ENCODE assay signal across 33 cellular contexts in the genomic region with DNA sequence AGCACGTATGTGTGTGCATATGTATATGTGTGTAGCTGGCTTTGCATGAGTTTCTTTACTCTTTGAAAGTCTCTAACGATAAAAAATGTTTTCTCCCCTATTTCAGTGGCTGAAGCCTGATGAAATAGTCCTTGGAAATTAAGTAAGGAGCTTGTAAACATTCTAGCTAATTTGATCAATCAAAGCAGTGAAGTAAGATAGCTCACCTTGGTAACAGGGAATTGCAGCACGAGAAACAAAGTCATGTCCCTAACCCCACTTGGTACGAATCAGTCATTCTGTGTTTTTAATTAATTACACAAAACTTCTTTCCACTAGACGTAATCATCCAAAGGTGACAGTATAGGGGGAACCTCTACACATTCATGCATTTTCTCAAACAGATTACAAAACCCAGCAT. TPM values are rescaled to one million over a fixed set of nuclear protein-coding genes. Genes with fewer than 3 reads are reported as not detected.
"Had no signal": no experiment of that assay in that cellular context is flagged by ENCODE, and none has a peak within 500 bp of the region (broad histone marks: within the 10 kb centered on the region; RNA-seq: fewer than 3 reads in every experiment).

No MANE protein-coding gene starts in this region.

- FAIRE-seq: astrocyte, K562 had no signal

- H3K9me3 Mint-ChIP-seq: activated CD4-positive, alpha-beta memory T cell treated with anti-CD3 and anti-CD28 coated beads for 36 hours; activated CD4-positive, alpha-beta T cell treated with anti-CD3 and anti-CD28 coated beads, Interleukin-2, amount 10 ng/mL, durations not matched to agents 7 days and 5 days; activated naive CD8-positive, alpha-beta T cell treated with anti-CD3 and anti-CD28 coated beads, Interleukin-2, amount 50 U/mL, for 24 hours; activated T-cell treated with anti-CD3 and anti-CD28 coated beads, Interleukin-2, amount 50 U/mL, for 4 hours; T-cell had no signal

- H3K4me1 Mint-ChIP-seq: activated CD4-positive, alpha-beta T cell treated with anti-CD3 and anti-CD28 coated beads, Interleukin-2, amount 10 ng/mL, durations not matched to agents 7 days and 5 days; activated naive CD8-positive, alpha-beta T cell treated with anti-CD3 and anti-CD28 coated beads, Interleukin-2, amount 50 U/mL, for 24 hours; brain; T-cell had no signal

- DNase-seq: activated CD4-positive, alpha-beta memory T cell treated with anti-CD3 and anti-CD28 coated beads for 36 hours; activated CD4-positive, alpha-beta T cell treated with anti-CD3 and anti-CD28 coated beads, Interleukin-2, amount 10 ng/mL, durations not matched to agents 7 days and 5 days; activated CD4-positive, CD25-positive, alpha-beta regulatory T cell; activated CD8-positive, alpha-beta memory T cell treated with anti-CD3 and anti-CD28 coated beads for 24 hours; activated effector memory CD4-positive, alpha-beta T cell treated with anti-CD3 and anti-CD28 coated beads, Interleukin-2, amount 50 U/mL, for 16 hours; activated naive CD4-positive, alpha-beta T cell treated with Interleukin-2 at 50 U/mL for 16 hours; activated naive CD8-positive, alpha-beta T cell treated with anti-CD3 and anti-CD28 coated beads, Interleukin-2, amount 50 U/mL, for 24 hours; activated T-cell treated with anti-CD3 and anti-CD28 coated beads, Interleukin-2, amount 50 U/mL, for 4 hours; amniotic stem cell; Karpas-422; MM.1S; NCI-H1105; NCI-H146; NCI-H187 treated with DMSO at 0.1 percent for 48 hours; NCI-H2081 treated with DMSO at 0.1 percent for 48 hours; NCI-H2227 treated with DMSO at 0.1 percent for 48 hours; NCI-H446 treated with DMSO at 0.1 percent for 48 hours; NCI-H524 treated with DMSO at 0.1 percent for 48 hours; NCI-H774; NK-92 treated with Interleukin-12 subunit alpha and Interleukin-12 subunit beta, amount 100 ng/mL, for 24 hours; OCI-M1; RPMI8226; T-cell; T-helper 2 cell; T1000 had no signal

- H3K4me3 Mint-ChIP-seq: activated CD4-positive, alpha-beta memory T cell treated with anti-CD3 and anti-CD28 coated beads for 36 hours; activated CD4-positive, alpha-beta T cell treated with anti-CD3 and anti-CD28 coated beads, Interleukin-2, amount 10 ng/mL, durations not matched to agents 7 days and 5 days; activated naive CD8-positive, alpha-beta T cell treated with anti-CD3 and anti-CD28 coated beads, Interleukin-2, amount 50 U/mL, for 24 hours; activated T-cell treated with anti-CD3 and anti-CD28 coated beads, Interleukin-2, amount 50 U/mL, for 4 hours; brain; T-cell had no signal

- H3K27me3 Mint-ChIP-seq: activated CD4-positive, alpha-beta memory T cell treated with anti-CD3 and anti-CD28 coated beads for 36 hours; activated CD4-positive, alpha-beta T cell treated with anti-CD3 and anti-CD28 coated beads, Interleukin-2, amount 10 ng/mL, durations not matched to agents 7 days and 5 days; activated naive CD8-positive, alpha-beta T cell treated with anti-CD3 and anti-CD28 coated beads, Interleukin-2, amount 50 U/mL, for 24 hours; brain had no signal

- H3K36me3 Mint-ChIP-seq: activated CD4-positive, alpha-beta memory T cell treated with anti-CD3 and anti-CD28 coated beads for 36 hours; activated naive CD4-positive, alpha-beta T cell treated with anti-CD3 and anti-CD28 coated beads, Interleukin-2, amount 50 U/mL, for 72 hours; brain; T-cell had no signal

- H3K4me3 ChIP-seq: K562, SK-N-MC had no signal

- H3K27ac Mint-ChIP-seq: activated CD4-positive, alpha-beta memory T cell treated with anti-CD3 and anti-CD28 coated beads for 36 hours; activated CD4-positive, alpha-beta T cell treated with anti-CD3 and anti-CD28 coated beads, Interleukin-2, amount 10 ng/mL, durations not matched to agents 7 days and 5 days; activated naive CD4-positive, alpha-beta T cell treated with anti-CD3 and anti-CD28 coated beads, Interleukin-2, amount 50 U/mL, for 72 hours; activated naive CD8-positive, alpha-beta T cell treated with anti-CD3 and anti-CD28 coated beads, Interleukin-2, amount 50 U/mL, for 24 hours; brain; T-cell had no signal

- ATAC-seq: activated naive CD4-positive, alpha-beta T cell treated with anti-CD3 and anti-CD28 coated beads, Interleukin-2, amount 50 U/mL, for 72 hours; activated naive CD8-positive, alpha-beta T cell treated with anti-CD3 and anti-CD28 coated beads, Interleukin-2, amount 50 U/mL, for 24 hours; activated T-cell treated with anti-CD3 and anti-CD28 coated beads, Interleukin-2, amount 50 U/mL, for 4 hours; K562; Panc1; Right ventricle myocardium inferior; T-cell had no signal

- H3K27ac ChIP-seq: SK-N-MC, VCaP had no signal

RNA-seq across cellular contexts. Expression of gene GPR37, which starts 41.5 kb away (rescaled TPM):
- total RNA-seq: activated CD4-positive, alpha-beta T cell treated with anti-CD3 and anti-CD28 coated beads, Interleukin-2, amount 10 ng/mL, durations not matched to agents 7 days and 5 days; activated naive CD4-positive, alpha-beta T cell treated with anti-CD3 and anti-CD28 coated beads, Interleukin-2, amount 50 U/mL, for 72 hours; activated T-cell treated with anti-CD3 and anti-CD28 coated beads, Interleukin-2, amount 50 U/mL, for 4 hours; K562; Right ventricle myocardium inferior; T-cell had no signal
